13 cellular contexts compared by ENCODE assay signal in genomic region chr1:55235722-55236121, GRCh38. TPM values are rescaled to one million over a fixed set of nuclear protein-coding genes. Genes with fewer than 3 reads are reported as not detected.
DNase-seq lines count a peak whose midpoint lies in the region; ATAC-seq and TF ChIP-seq lines count a peak whose summit lies in the region.
"Had no signal": no experiment of that assay in that cellular context is flagged by ENCODE, and none has a peak within 500 bp of the region (broad histone marks: within the 10 kb centered on the region; RNA-seq: fewer than 3 reads in every experiment).

No MANE protein-coding gene starts in this region.

- H3K36me3 Mint-ChIP-seq in stimulated activated effector memory CD8-positive, alpha-beta T cell treated with anti-CD3 and anti-CD28 coated beads, Interleukin-12 subunit alpha, Interleukin-12 subunit beta, amount 100 ng/mL, for 72 hours: no peaks in the 10 kb centered on the region
- no peaks in the 10 kb centered on the region for H3K36me3 Mint-ChIP-seq in endothelial cell (ENCODE audit: low read depth, unreplicated experiment)
- H3K36me3 Mint-ChIP-seq in activated CD8-positive, alpha-beta T cell treated with anti-CD3 and anti-CD28 coated beads for 36 hours (ENCODE audit: low read depth): no peaks in the 10 kb centered on the region
- H3K36me3 Mint-ChIP-seq: activated naive CD8-positive, alpha-beta T cell treated with anti-CD3 and anti-CD28 coated beads, Interleukin-2, amount 10 ng/mL, durations not matched to agents 7 days and 5 days had no signal

- DNase-seq in HCT116 (ENCODE audit: low read depth, low spot score) (no peak), SW480 (ENCODE audit: low spot score) (peak; percentile 56), fibroblast of villous mesenchyme (ENCODE audit: low read depth) (peak; percentile 91), endothelial cell (ENCODE audit: low spot score) (no peak), left lobe of liver (ENCODE audit: low spot score) (no peak)
- no peak for DNase-seq in stimulated activated effector memory CD8-positive, alpha-beta T cell treated with anti-CD3 and anti-CD28 coated beads, Interleukin-12 subunit alpha, Interleukin-12 subunit beta, amount 100 ng/mL, for 72 hours (ENCODE audit: low spot score in 2 of 2)
- DNase-seq in activated CD8-positive, alpha-beta T cell treated with anti-CD3 and anti-CD28 coated beads for 36 hours: no peak
- DNase-seq: activated naive CD8-positive, alpha-beta T cell treated with anti-CD3 and anti-CD28 coated beads, Interleukin-2, amount 10 ng/mL, durations not matched to agents 7 days and 5 days; GF-D8; H7; NCI-H526 treated with DMSO at 0.1 percent for 48 hours; stimulated activated naive CD4-positive, alpha-beta T cell had no signal

- H3K4me3 Mint-ChIP-seq in stimulated activated effector memory CD8-positive, alpha-beta T cell treated with anti-CD3 and anti-CD28 coated beads, Interleukin-12 subunit alpha, Interleukin-12 subunit beta, amount 100 ng/mL, for 72 hours: no peak overlapping the region
- no peak overlapping the region for H3K4me3 Mint-ChIP-seq in endothelial cell (ENCODE audit: unreplicated experiment)
- H3K4me3 Mint-ChIP-seq in activated CD8-positive, alpha-beta T cell treated with anti-CD3 and anti-CD28 coated beads for 36 hours: no peak overlapping the region
- H3K4me3 Mint-ChIP-seq: activated naive CD8-positive, alpha-beta T cell treated with anti-CD3 and anti-CD28 coated beads, Interleukin-2, amount 10 ng/mL, durations not matched to agents 7 days and 5 days had no signal

- H3K4me2 ChIP-seq in HCT116 (ENCODE audit: low read length): no peak overlapping the region

- H3K9me2 ChIP-seq in HCT116 (ENCODE audit: insufficient read depth): no peaks in the 10 kb centered on the region

- no peak for TF ChIP-seq POLR2A in HCT116 (IDR thresholded peaks at IDR 0.05; ENCODE audit: borderline replicate concordance, extremely low read depth, insufficient read depth, insufficient read length)

- TF ChIP-seq CTCF in HCT116 (IDR thresholded peaks at IDR 0.05 in 2 of 3, conservative IDR thresholded peaks at IDR 0.05 in 1 of 3; ENCODE audit: borderline replicate concordance in 1 of 3, insufficient read depth in 1 of 3, low read depth in 2 of 3, low read length in 2 of 3): no peak
- TF ChIP-seq CTCF in fibroblast of villous mesenchyme (IDR thresholded peaks at IDR 0.05; ENCODE audit: insufficient read depth, low read depth, low read length): no peak
- no peak for TF ChIP-seq CTCF in endothelial cell (IDR thresholded peaks at IDR 0.05; ENCODE audit: unreplicated experiment)
- no peak for TF ChIP-seq CTCF in activated CD8-positive, alpha-beta T cell treated with anti-CD3 and anti-CD28 coated beads for 36 hours (IDR thresholded peaks at IDR 0.05)

- no peak overlapping the region for H3K9ac ChIP-seq in HCT116 (ENCODE audit: low read length)

- no peaks in the 10 kb centered on the region for H3K27me3 ChIP-seq in HCT116 (ENCODE audit: insufficient read depth, low read length)

- H3K9me3 Mint-ChIP-seq in stimulated activated effector memory CD8-positive, alpha-beta T cell treated with anti-CD3 and anti-CD28 coated beads, Interleukin-12 subunit alpha, Interleukin-12 subunit beta, amount 100 ng/mL, for 72 hours: no peaks in the 10 kb centered on the region
- H3K9me3 Mint-ChIP-seq in endothelial cell (ENCODE audit: unreplicated experiment): no peaks in the 10 kb centered on the region
- no peaks in the 10 kb centered on the region for H3K9me3 Mint-ChIP-seq in activated CD8-positive, alpha-beta T cell treated with anti-CD3 and anti-CD28 coated beads for 36 hours
- H3K9me3 Mint-ChIP-seq: activated naive CD8-positive, alpha-beta T cell treated with anti-CD3 and anti-CD28 coated beads, Interleukin-2, amount 10 ng/mL, durations not matched to agents 7 days and 5 days had no signal

- RAD21 ChIA-PET in HCT116 (lab: Charles Lee; ENCODE audit: low non-redundant PET in 1 of 2, low total read pairs in 2 of 2, uncharacterized antibody in 2 of 2, unreplicated experiment in 2 of 2): no interaction called here

- ATAC-seq in HCT116 (no peak), left lobe of liver (no peak)
- peak; percentile 77 for ATAC-seq in stimulated activated effector memory CD8-positive, alpha-beta T cell treated with anti-CD3 and anti-CD28 coated beads, Interleukin-12 subunit alpha, Interleukin-12 subunit beta, amount 100 ng/mL, for 72 hours
- ATAC-seq in activated CD8-positive, alpha-beta T cell treated with anti-CD3 and anti-CD28 coated beads for 36 hours: no peak
- ATAC-seq: esophagus mucosa had no signal

- no peak for TF ChIP-seq RAD21 in HCT116 (IDR thresholded peaks at IDR 0.05; ENCODE audit: low read depth)

- H3K27ac ChIP-seq in HCT116 (ENCODE audit: low read depth, low read length): no peak overlapping the region

- H3K27ac Mint-ChIP-seq in stimulated activated effector memory CD8-positive, alpha-beta T cell treated with anti-CD3 and anti-CD28 coated beads, Interleukin-12 subunit alpha, Interleukin-12 subunit beta, amount 100 ng/mL, for 72 hours: no peak overlapping the region
- no peak overlapping the region for H3K27ac Mint-ChIP-seq in endothelial cell (ENCODE audit: unreplicated experiment)
- H3K27ac Mint-ChIP-seq in activated CD8-positive, alpha-beta T cell treated with anti-CD3 and anti-CD28 coated beads for 36 hours: no peak overlapping the region
- H3K27ac Mint-ChIP-seq: activated naive CD8-positive, alpha-beta T cell treated with anti-CD3 and anti-CD28 coated beads, Interleukin-2, amount 10 ng/mL, durations not matched to agents 7 days and 5 days had no signal

- BruUV-seq in HCT116 (replicated peaks; lab: Mats Ljungman, UMichigan): no TSS peak

- H3K27me3 Mint-ChIP-seq in endothelial cell (ENCODE audit: unreplicated experiment): no peaks in the 10 kb centered on the region
- H3K27me3 Mint-ChIP-seq in activated CD8-positive, alpha-beta T cell treated with anti-CD3 and anti-CD28 coated beads for 36 hours: peaks cover 2% of the 10 kb centered on the region

- H2AFZ ChIP-seq in HCT116 (ENCODE audit: low read depth, low read length, poor library complexity, severe bottlenecking): peak overlapping the region; percentile 13

- intact Hi-C loops in HCT116 (cut with micrococcal nuclease): no loop called here
- intact Hi-C loops in activated CD8-positive, alpha-beta T cell treated with anti-CD3 and anti-CD28 coated beads for 36 hours (cut with micrococcal nuclease): no loop called here

- H3K36me3 ChIP-seq in HCT116 (ENCODE audit: control insufficient read depth in 1 of 2, insufficient read depth in 2 of 2, low read length in 2 of 2): no peaks in the 10 kb centered on the region

- H3K4me3 ChIP-seq in HCT116 (replicated peaks in 1 of 2; ENCODE audit: low read depth in 1 of 2, low read length in 2 of 2): no peak overlapping the region
- no peak overlapping the region for H3K4me3 ChIP-seq in fibroblast of villous mesenchyme (ENCODE audit: low read depth, low read length)

- H4K20me1 ChIP-seq in HCT116 (ENCODE audit: insufficient read depth): no peaks in the 10 kb centered on the region

- CTCF ChIA-PET in HCT116 (lab: Charles Lee): no interaction called here
- CTCF ChIA-PET in activated CD8-positive, alpha-beta T cell treated with anti-CD3 and anti-CD28 coated beads for 36 hours (lab: Charles Lee): interaction anchor here (1.6 kb wide), 1 partner anchor 23 kb away, joined by 3 read pairs; no protein-coding TSS in a partner anchor

- no peaks in the 10 kb centered on the region for H3K79me2 ChIP-seq in HCT116 (ENCODE audit: insufficient read depth, low read length)

- POLR2A ChIA-PET in HCT116 (lab: Charles Lee): no interaction called here
- POLR2A ChIA-PET in activated CD8-positive, alpha-beta T cell treated with anti-CD3 and anti-CD28 coated beads for 36 hours (lab: Charles Lee): interaction anchor here (1.2 kb wide), 1 partner anchor 91 kb away, joined by 4 read pairs; no protein-coding TSS in a partner anchor

- H3K4me1 ChIP-seq in HCT116 (ENCODE audit: control insufficient read depth in 1 of 2, insufficient read depth in 2 of 2, low read length in 2 of 2): peaks cover 2 to 5% of the 10 kb centered on the region in 2 experiments; a peak in 2 of 4 replicates

- H3K4me1 Mint-ChIP-seq in stimulated activated effector memory CD8-positive, alpha-beta T cell treated with anti-CD3 and anti-CD28 coated beads, Interleukin-12 subunit alpha, Interleukin-12 subunit beta, amount 100 ng/mL, for 72 hours: peaks cover 11% of the 10 kb centered on the region
- H3K4me1 Mint-ChIP-seq in endothelial cell (ENCODE audit: unreplicated experiment): no peaks in the 10 kb centered on the region
- H3K4me1 Mint-ChIP-seq in activated CD8-positive, alpha-beta T cell treated with anti-CD3 and anti-CD28 coated beads for 36 hours (ENCODE audit: low read depth): peaks cover 8% of the 10 kb centered on the region

- H3K9me3 ChIP-seq in HCT116 (ENCODE audit: control insufficient read depth in 1 of 2, insufficient read depth in 1 of 2, low read depth in 1 of 2, low read length in 2 of 2): no peaks in the 10 kb centered on the region

TF ChIP-seq in HCT116, 20 proteins besides CTCF, POLR2A, EP300 and RAD21 (continues in another document):
- TF ChIP-seq, protein P1, sequence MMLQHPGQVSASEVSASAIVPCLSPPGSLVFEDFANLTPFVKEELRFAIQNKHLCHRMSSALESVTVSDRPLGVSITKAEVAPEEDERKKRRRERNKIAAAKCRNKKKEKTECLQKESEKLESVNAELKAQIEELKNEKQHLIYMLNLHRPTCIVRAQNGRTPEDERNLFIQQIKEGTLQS (IDR thresholded peaks at IDR 0.05): no peak
- TF ChIP-seq, protein P2, sequence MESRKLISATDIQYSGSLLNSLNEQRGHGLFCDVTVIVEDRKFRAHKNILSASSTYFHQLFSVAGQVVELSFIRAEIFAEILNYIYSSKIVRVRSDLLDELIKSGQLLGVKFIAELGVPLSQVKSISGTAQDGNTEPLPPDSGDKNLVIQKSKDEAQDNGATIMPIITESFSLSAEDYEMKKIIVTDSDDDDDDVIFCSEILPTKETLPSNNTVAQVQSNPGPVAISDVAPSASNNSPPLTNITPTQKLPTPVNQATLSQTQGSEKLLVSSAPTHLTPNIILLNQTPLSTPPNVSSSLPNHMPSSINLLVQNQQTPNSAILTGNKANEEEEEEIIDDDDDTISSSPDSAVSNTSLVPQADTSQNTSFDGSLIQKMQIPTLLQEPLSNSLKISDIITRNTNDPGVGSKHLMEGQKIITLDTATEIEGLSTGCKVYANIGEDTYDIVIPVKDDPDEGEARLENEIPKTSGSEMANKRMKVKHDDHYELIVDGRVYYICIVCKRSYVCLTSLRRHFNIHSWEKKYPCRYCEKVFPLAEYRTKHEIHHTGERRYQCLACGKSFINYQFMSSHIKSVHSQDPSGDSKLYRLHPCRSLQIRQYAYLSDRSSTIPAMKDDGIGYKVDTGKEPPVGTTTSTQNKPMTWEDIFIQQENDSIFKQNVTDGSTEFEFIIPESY (IDR thresholded peaks at IDR 0.05; ENCODE audit: extremely low read depth, insufficient replicate concordance, low read length): no peak
- TF ChIP-seq FOSL1 (IDR thresholded peaks at IDR 0.05; ENCODE audit: low read depth) (no peak), TCF7L2 (IDR thresholded peaks at IDR 0.05; ENCODE audit: borderline replicate concordance, extremely low read depth, insufficient read depth, insufficient read length) (no peak)

RNA-seq across cellular contexts. Expression of gene USP24, which starts 20.6 kb away (rescaled TPM):
- total RNA-seq in HCT116 (2021; ENCODE audit: unreplicated experiment) (34.2 TPM), fibroblast of villous mesenchyme (40.6 and 44.0 TPM in 2 replicates), endothelial cell (ENCODE audit: unreplicated experiment) (37.7 TPM), left lobe of liver (17.7 TPM)
- polyA plus RNA-seq in HCT116 (2012): 12.0 and 12.8 TPM in 2 replicates
- 10 to 100 TPM; 39.4 to 47.0 TPM for total RNA-seq in activated CD8-positive, alpha-beta T cell treated with anti-CD3 and anti-CD28 coated beads for 36 hours

Comparison
In these comparisons a context has a peak if more than half of its experiments do, and no peak if none do; other contexts are left out.
1. DNase-seq: peak in SW480 (single experiment) and fibroblast of villous mesenchyme (single experiment); none in HCT116 (single experiment), stimulated activated effector memory CD8-positive, alpha-beta T cell treated with anti-CD3 and anti-CD28 coated beads, Interleukin-12 subunit alpha, Interleukin-12 subunit beta, amount 100 ng/mL, for 72 hours (0 of 2), endothelial cell (single experiment), left lobe of liver (single experiment) and activated CD8-positive, alpha-beta T cell treated with anti-CD3 and anti-CD28 coated beads for 36 hours (single experiment).